In the genomic region with DNA sequence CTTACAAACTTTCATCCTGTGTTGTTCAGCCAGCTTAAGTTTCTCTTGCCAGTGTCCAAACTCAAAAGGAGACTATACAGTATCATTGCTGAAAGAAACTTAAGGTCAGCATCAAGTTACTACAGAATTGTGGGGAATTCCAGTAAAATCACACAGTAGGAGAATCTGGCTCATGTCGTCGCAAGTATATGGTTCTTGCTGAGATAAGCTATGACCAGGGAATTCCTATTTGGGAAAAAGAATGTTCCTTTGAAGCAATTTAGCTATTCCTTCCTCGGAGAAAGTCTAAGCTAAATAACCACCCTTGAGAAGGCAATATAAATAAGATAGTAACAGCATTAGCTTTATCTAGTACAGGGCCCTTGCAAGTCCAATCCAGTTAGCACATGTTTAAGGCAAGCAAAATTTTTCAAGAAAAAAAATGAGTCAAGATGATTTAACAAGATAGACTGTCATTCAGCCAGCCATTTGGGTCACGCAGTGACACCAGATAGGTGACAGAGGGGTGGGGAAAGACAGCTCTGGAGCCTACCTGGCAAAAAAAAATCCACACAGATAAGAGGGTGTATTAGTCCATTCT, we compare ENCODE assay signal across 17 cellular contexts.
DNase-seq lines count a peak whose midpoint lies in the region; ATAC-seq and TF ChIP-seq lines count a peak whose summit lies in the region.
"Had no signal": no experiment of that assay in that cellular context is flagged by ENCODE, and none has a peak within 500 bp of the region (broad histone marks: within the 10 kb centered on the region; RNA-seq: fewer than 3 reads in every experiment).

No MANE protein-coding gene starts in this region.

- H3K9me2 ChIP-seq in MM.1S (replicated peaks; ENCODE audit: insufficient read depth, low read length) = no peaks in the 10 kb centered on the region

- H3K4me1 ChIP-seq in MM.1S (ENCODE audit: low read length) (peaks cover 23% of the 10 kb centered on the region), left lung (no peaks in the 10 kb centered on the region), sigmoid colon (peaks cover 0 to 67% (median 46%) of the 10 kb centered on the region in 4 donors), heart right ventricle (peaks cover 0 to 25% (median 3%) of the 10 kb centered on the region in 9 donors)
- H3K4me1 ChIP-seq: Caco-2, HAP-1 had no signal

- peaks cover 15% of the 10 kb centered on the region for H3F3A ChIP-seq in MM.1S (ENCODE audit: insufficient read depth, low read length)

- TF ChIP-seq CTCF in MM.1S (IDR thresholded peaks at IDR 0.05; ENCODE audit: low read length) = no peak
- no peak for TF ChIP-seq CTCF in epithelial cell of esophagus (IDR thresholded peaks at IDR 0.05; ENCODE audit: insufficient read depth, low read depth, low read length, missing control alignments)
- TF ChIP-seq CTCF in left lung (IDR thresholded peaks at IDR 0.05) = no peak
- TF ChIP-seq CTCF in sigmoid colon (IDR thresholded peaks at IDR 0.05) = no peak
- TF ChIP-seq CTCF in heart right ventricle (IDR thresholded peaks at IDR 0.05) = no peak

- ATAC-seq in left lung = peak; percentile 21
- ATAC-seq in HG03469 (IDR thresholded peaks at IDR 0.05; ENCODE audit: unreplicated experiment) = no peak
- ATAC-seq in GM18858 (IDR thresholded peaks at IDR 0.05; ENCODE audit: unreplicated experiment) = no peak
- ATAC-seq in heart right ventricle = no peak
- ATAC-seq: Right ventricle myocardium inferior had no signal

- H3K9ac ChIP-seq in MM.1S (ENCODE audit: low read length) = no peak overlapping the region

- no peak for TF ChIP-seq POLR2A in sigmoid colon (IDR thresholded peaks at IDR 0.05)

- H3K4me2 ChIP-seq in MM.1S (ENCODE audit: low read depth, low read length) = peak overlapping the region; percentile 49; the same call in 1 of the 2 replicates

- DNase-seq in MM.1S (no peak), epithelial cell of esophagus (ENCODE audit: low read depth) (peak; percentile 69), left lung (no peak), sigmoid colon (no peak), GM19240 (ENCODE audit: insufficient read length, low spot score) (no peak), heart right ventricle (no peak)
- DNase-seq: AML-193, Caco-2, NCI-H1092, NCI-H1694 treated with DMSO at 0.1 percent for 48 hours, NCI-H446, NCI-H82 had no signal

- no peak overlapping the region for H3K4me3 ChIP-seq in MM.1S (ENCODE audit: low read length)
- H3K4me3 ChIP-seq in epithelial cell of esophagus (ENCODE audit: low read length) = no peak overlapping the region
- H3K4me3 ChIP-seq in left lung = no peak overlapping the region
- H3K4me3 ChIP-seq in sigmoid colon = no peak overlapping the region
- no peak overlapping the region for H3K4me3 ChIP-seq in heart right ventricle
- H3K4me3 ChIP-seq: GM12878, HAP-1 had no signal

- WGBS in sigmoid colon, 2 donors = 59 to 73% methylated on average over 4 of the region's 4 CpGs
- 63 to 65% methylated on average over 4 of the region's 4 CpGs for WGBS in heart right ventricle, 2 donors

- H3K9me3 ChIP-seq in MM.1S (replicated peaks; ENCODE audit: insufficient read depth, low read length) (no peaks in the 10 kb centered on the region), left lung (no peaks in the 10 kb centered on the region), sigmoid colon (no peaks in the 10 kb centered on the region), heart right ventricle (no peaks in the 10 kb centered on the region)
- H3K9me3 ChIP-seq: Caco-2, HAP-1 had no signal

- H4K20me1 ChIP-seq in MM.1S (ENCODE audit: insufficient read depth, low read length) = no peaks in the 10 kb centered on the region

- intact Hi-C loops in left lung (cut with DNase I) = no loop called here
- intact Hi-C loops in sigmoid colon (cut with DNase I) = no loop called here
- intact Hi-C loops in heart right ventricle (cut with DNase I) = loop anchor here in 1 of 10 donors (10.0 kb wide), 1 partner anchor 72 kb away; no protein-coding TSS in a partner anchor

- H3K27me3 ChIP-seq in MM.1S (replicated peaks; ENCODE audit: insufficient read depth, low read length) (no peaks in the 10 kb centered on the region), left lung (no peaks in the 10 kb centered on the region), sigmoid colon (no peaks in the 10 kb centered on the region), heart right ventricle (no peaks in the 10 kb centered on the region)

- no peaks in the 10 kb centered on the region for H3K79me2 ChIP-seq in MM.1S (ENCODE audit: low read length)

- no peaks in the 10 kb centered on the region for H3K36me3 ChIP-seq in MM.1S (replicated peaks; ENCODE audit: insufficient read depth, low read length)
- no peaks in the 10 kb centered on the region for H3K36me3 ChIP-seq in left lung
- H3K36me3 ChIP-seq in sigmoid colon = no peaks in the 10 kb centered on the region
- H3K36me3 ChIP-seq in heart right ventricle = no peaks in the 10 kb centered on the region
- H3K36me3 ChIP-seq: HAP-1 had no signal

- H2AFZ ChIP-seq in MM.1S (ENCODE audit: low read length) = no peak overlapping the region

- H3K27ac ChIP-seq in MM.1S (ENCODE audit: low read length) (peak overlapping the region; percentile 38; the same call in 1 of the 2 replicates), left lung (no peak overlapping the region), sigmoid colon (peak overlapping the region in 3 of 4 donors; percentile 17 to 70 (median 64)), heart right ventricle (peak overlapping the region in 1 of 10 donors; percentile 50)

- TF ChIP-seq EP300 in sigmoid colon (IDR thresholded peaks at IDR 0.05) = no peak

Comparison
In these comparisons a context has a peak if more than half of its experiments do, and no peak if none do; other contexts are left out.
1. H3K27ac ChIP-seq: peak in MM.1S (single experiment) and sigmoid colon (3 of 4); none in left lung (0 of 2).